Comparison of ENCODE assay signal across 24 cellular contexts in the genomic region with DNA sequence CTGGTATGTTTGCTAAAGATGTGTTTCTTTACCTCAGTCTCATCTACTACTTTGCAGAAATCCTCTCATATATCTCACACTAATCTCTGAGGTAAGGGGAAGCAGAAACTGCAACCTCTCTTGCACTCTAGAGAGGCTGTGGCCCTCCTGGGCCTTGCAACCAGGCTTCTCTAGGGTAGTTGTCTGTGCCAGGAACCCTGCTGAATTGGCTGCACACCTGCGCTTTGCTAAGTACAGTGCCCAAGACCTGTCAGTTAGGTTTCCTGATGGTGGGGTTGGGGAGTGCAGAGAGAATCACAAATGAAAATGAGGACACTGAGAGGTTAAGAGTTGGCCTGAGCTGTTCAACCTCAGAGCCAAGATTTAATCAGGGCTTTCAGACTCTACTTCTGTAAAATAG.
DNase-seq lines count a peak whose midpoint lies in the region; ATAC-seq and TF ChIP-seq lines count a peak whose summit lies in the region.
"Had no signal": no experiment of that assay in that cellular context is flagged by ENCODE, and none has a peak within 500 bp of the region (broad histone marks: within the 10 kb centered on the region; RNA-seq: fewer than 3 reads in every experiment).

No MANE protein-coding gene starts in this region.

- H3K27me3 Mint-ChIP-seq in activated naive CD4-positive, alpha-beta T cell treated with anti-CD3 and anti-CD28 coated beads, Interleukin-2, amount 50 U/mL, for 24 hours, result no peaks in the 10 kb centered on the region
- H3K27me3 Mint-ChIP-seq in immature natural killer cell (ENCODE audit: low read depth in 3 of 3), result peaks cover 3 to 15% (median 8%) of the 10 kb centered on the region in 3 donors
- no peaks in the 10 kb centered on the region for H3K27me3 Mint-ChIP-seq in chondrocyte (ENCODE audit: low read depth)
- H3K27me3 Mint-ChIP-seq: CD4-positive, CD25-positive, alpha-beta regulatory T cell had no signal

- no peaks in the 10 kb centered on the region for H3K4me1 Mint-ChIP-seq in activated naive CD4-positive, alpha-beta T cell treated with anti-CD3 and anti-CD28 coated beads, Interleukin-2, amount 50 U/mL, for 24 hours
- peaks cover 8 to 17% of the 10 kb centered on the region in 2 donors for H3K4me1 Mint-ChIP-seq in immature natural killer cell
- peaks cover 9% of the 10 kb centered on the region for H3K4me1 Mint-ChIP-seq in stimulated activated effector memory CD8-positive, alpha-beta T cell treated with anti-CD3 and anti-CD28 coated beads, Interleukin-12 subunit alpha, Interleukin-12 subunit beta, amount 100 ng/mL, for 72 hours
- H3K4me1 Mint-ChIP-seq in chondrocyte (ENCODE audit: low read depth), result no peaks in the 10 kb centered on the region

- no peak overlapping the region for H3K27ac ChIP-seq in MM.1S (ENCODE audit: low read length)
- H3K27ac ChIP-seq: BLaER1, GM23248, PC-9 had no signal

- H3K4me1 ChIP-seq in MM.1S (ENCODE audit: low read length), result no peaks in the 10 kb centered on the region
- H3K4me1 ChIP-seq: BLaER1 had no signal

- H3K36me3 Mint-ChIP-seq in activated naive CD4-positive, alpha-beta T cell treated with anti-CD3 and anti-CD28 coated beads, Interleukin-2, amount 50 U/mL, for 24 hours, result peaks cover 14% of the 10 kb centered on the region
- H3K36me3 Mint-ChIP-seq in immature natural killer cell (peaks cover 0 to 14% (median 5%) of the 10 kb centered on the region in 3 donors), chondrocyte (ENCODE audit: low read depth) (peaks cover 4% of the 10 kb centered on the region)
- peaks cover 6% of the 10 kb centered on the region for H3K36me3 Mint-ChIP-seq in stimulated activated effector memory CD8-positive, alpha-beta T cell treated with anti-CD3 and anti-CD28 coated beads, Interleukin-12 subunit alpha, Interleukin-12 subunit beta, amount 100 ng/mL, for 72 hours

- H3F3A ChIP-seq in MM.1S (ENCODE audit: insufficient read depth, low read length), result no peaks in the 10 kb centered on the region

- no peak overlapping the region for H3K4me2 ChIP-seq in MM.1S (ENCODE audit: low read depth, low read length)
- H3K4me2 ChIP-seq: BLaER1, PC-9 had no signal

- H3K4me3 Mint-ChIP-seq in activated naive CD4-positive, alpha-beta T cell treated with anti-CD3 and anti-CD28 coated beads, Interleukin-2, amount 50 U/mL, for 24 hours, result no peak overlapping the region
- H3K4me3 Mint-ChIP-seq in immature natural killer cell (peak overlapping the region in 1 of 5 donors; percentile 36), chondrocyte (ENCODE audit: unreplicated experiment) (no peak overlapping the region)
- H3K4me3 Mint-ChIP-seq in stimulated activated effector memory CD8-positive, alpha-beta T cell treated with anti-CD3 and anti-CD28 coated beads, Interleukin-12 subunit alpha, Interleukin-12 subunit beta, amount 100 ng/mL, for 72 hours, result no peak overlapping the region
- H3K4me3 Mint-ChIP-seq: CD4-positive, CD25-positive, alpha-beta regulatory T cell had no signal

- no peak for ATAC-seq in stimulated activated effector memory CD8-positive, alpha-beta T cell treated with anti-CD3 and anti-CD28 coated beads, Interleukin-12 subunit alpha, Interleukin-12 subunit beta, amount 100 ng/mL, for 72 hours
- ATAC-seq: HepG2, Right ventricle myocardium inferior had no signal

- no peaks in the 10 kb centered on the region for H3K36me3 ChIP-seq in MM.1S (replicated peaks; ENCODE audit: insufficient read depth, low read length)

- H3K9me3 ChIP-seq in MM.1S (replicated peaks; ENCODE audit: insufficient read depth, low read length), result no peaks in the 10 kb centered on the region
- H3K9me3 ChIP-seq: BLaER1 had no signal

- TF ChIP-seq CTCF in MM.1S (IDR thresholded peaks at IDR 0.05; ENCODE audit: low read length), result no peak
- no peak for TF ChIP-seq CTCF in chondrocyte (IDR thresholded peaks at IDR 0.05)

- H3K9me2 ChIP-seq in MM.1S (replicated peaks; ENCODE audit: insufficient read depth, low read length), result no peaks in the 10 kb centered on the region

- no peaks in the 10 kb centered on the region for H4K20me1 ChIP-seq in MM.1S (ENCODE audit: insufficient read depth, low read length)
- H4K20me1 ChIP-seq: BLaER1 had no signal

- H3K4me3 ChIP-seq in MM.1S (ENCODE audit: low read length), result no peak overlapping the region
- H3K4me3 ChIP-seq: BLaER1, GM23248, PC-9 had no signal

- DNase-seq in activated naive CD4-positive, alpha-beta T cell (lab: John Stamatoyannopoulos, UW), result no peak
- DNase-seq in MM.1S (peak; percentile 14), immature natural killer cell (no peak), anterior cingulate cortex (lab: John Stamatoyannopoulos, UW) (no peak), NCI-H2227 treated with DMSO at 0.1 percent for 48 hours (lab: John Stamatoyannopoulos, UW) (no peak), chondrocyte (ENCODE audit: low spot score) (no peak)
- DNase-seq in stimulated activated effector memory CD8-positive, alpha-beta T cell treated with anti-CD3 and anti-CD28 coated beads, Interleukin-12 subunit alpha, Interleukin-12 subunit beta, amount 100 ng/mL, for 72 hours (ENCODE audit: low spot score in 2 of 2), result no peak
- DNase-seq: CD4-positive, CD25-positive, alpha-beta regulatory T cell; GM23248; H7; Karpas-422; NCI-H1092 treated with DMSO at 0.1 percent for 48 hours; NCI-H1436; NCI-H187; NCI-H2081 treated with DMSO at 0.1 percent for 48 hours; NCI-H2171; NCI-H345; NCI-H510A treated with DMSO at 0.1 percent for 48 hours; NCI-H748 treated with DMSO at 0.1 percent for 48 hours; PC-9 had no signal

- no peaks in the 10 kb centered on the region for H3K79me2 ChIP-seq in MM.1S (ENCODE audit: low read length)

- no peaks in the 10 kb centered on the region for H3K27me3 ChIP-seq in MM.1S (replicated peaks; ENCODE audit: insufficient read depth, low read length)
- H3K27me3 ChIP-seq: BLaER1 had no signal

- no peaks in the 10 kb centered on the region for H3K9me3 Mint-ChIP-seq in activated naive CD4-positive, alpha-beta T cell treated with anti-CD3 and anti-CD28 coated beads, Interleukin-2, amount 50 U/mL, for 24 hours
- H3K9me3 Mint-ChIP-seq in immature natural killer cell, result peaks cover 0 to 12% (median 7%) of the 10 kb centered on the region in 6 donors
- peaks cover 7% of the 10 kb centered on the region for H3K9me3 Mint-ChIP-seq in stimulated activated effector memory CD8-positive, alpha-beta T cell treated with anti-CD3 and anti-CD28 coated beads, Interleukin-12 subunit alpha, Interleukin-12 subunit beta, amount 100 ng/mL, for 72 hours
- H3K9me3 Mint-ChIP-seq in chondrocyte (ENCODE audit: low read depth), result no peaks in the 10 kb centered on the region

- peak overlapping the region; percentile 3 for H3K27ac Mint-ChIP-seq in activated naive CD4-positive, alpha-beta T cell treated with anti-CD3 and anti-CD28 coated beads, Interleukin-2, amount 50 U/mL, for 24 hours
- H3K27ac Mint-ChIP-seq in immature natural killer cell, result peak overlapping the region in 5 of 6 donors; percentile 55 to 90 (median 60)
- peak overlapping the region; percentile 74 for H3K27ac Mint-ChIP-seq in stimulated activated effector memory CD8-positive, alpha-beta T cell treated with anti-CD3 and anti-CD28 coated beads, Interleukin-12 subunit alpha, Interleukin-12 subunit beta, amount 100 ng/mL, for 72 hours
- no peak overlapping the region for H3K27ac Mint-ChIP-seq in chondrocyte (ENCODE audit: unreplicated experiment)
- H3K27ac Mint-ChIP-seq: CD4-positive, CD25-positive, alpha-beta regulatory T cell had no signal

- H3K9ac ChIP-seq in MM.1S (ENCODE audit: low read length), result no peak overlapping the region
- H3K9ac ChIP-seq: BLaER1, GM23248 had no signal

- no peak overlapping the region for H2AFZ ChIP-seq in MM.1S (ENCODE audit: low read length)
- H2AFZ ChIP-seq: GM23248, PC-9 had no signal
